Comparison of ENCODE assay signal across 26 cellular contexts in the genomic region with DNA sequence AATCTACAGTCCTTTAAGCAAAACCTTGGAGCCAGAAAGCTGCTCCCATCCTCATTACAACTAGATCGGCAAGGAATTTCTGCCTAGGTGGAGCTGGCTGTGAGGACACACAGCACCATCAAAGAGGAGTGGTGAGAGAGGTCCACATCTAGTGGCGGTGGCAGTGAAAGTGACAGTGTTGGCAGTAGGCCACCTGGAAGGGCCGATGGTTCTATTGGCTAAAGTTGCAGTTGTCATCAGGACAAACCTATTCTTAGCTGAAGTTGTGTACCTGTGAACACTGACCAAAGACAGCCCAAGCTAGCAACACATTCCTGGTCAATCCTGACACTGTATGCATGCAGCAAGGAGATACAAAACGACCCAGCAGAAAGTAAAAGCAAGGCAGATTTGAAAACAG.
"Had no signal": no experiment of that assay in that cellular context is flagged by ENCODE, and none has a peak within 500 bp of the region (broad histone marks: within the 10 kb centered on the region; RNA-seq: fewer than 3 reads in every experiment).

No MANE protein-coding gene starts in this region.

- H3K4me3 ChIP-seq: adrenal gland, SJCRH30 had no signal

- H3K4me1 ChIP-seq: adrenal gland, SJCRH30 had no signal

- ATAC-seq: activated T-helper 17 cell treated with anti-CD3 and anti-CD28 coated beads, Interleukin-2, amount 50 U/mL, for 72 hours; PC-3 had no signal

- H3K9ac ChIP-seq: KMS-11, SK-N-SH had no signal

- FAIRE-seq: RCC 7860 had no signal

- H3K27ac Mint-ChIP-seq: activated CD4-positive, alpha-beta memory T cell treated with anti-CD3 and anti-CD28 coated beads, Interleukin-2, amount 10 ng/mL, durations not matched to agents 7 days and 5 days; activated naive CD8-positive, alpha-beta T cell treated with anti-CD3 and anti-CD28 coated beads, Interleukin-2, amount 10 ng/mL, durations not matched to agents 7 days and 5 days; activated T-helper 17 cell treated with anti-CD3 and anti-CD28 coated beads, Interleukin-2, amount 50 U/mL, for 72 hours had no signal

- H3K36me3 ChIP-seq: adrenal gland, SJCRH30 had no signal

- H3K9me3 ChIP-seq: SJCRH30, SK-N-SH had no signal

- H3K4me2 ChIP-seq: KMS-11, SK-N-SH had no signal

- H3K27ac ChIP-seq: adrenal gland, KMS-11, SJCRH30, VCaP had no signal

- H3K36me3 Mint-ChIP-seq: activated naive CD8-positive, alpha-beta T cell treated with anti-CD3 and anti-CD28 coated beads, Interleukin-2, amount 10 ng/mL, durations not matched to agents 7 days and 5 days had no signal

- DNase-seq: activated CD4-positive, alpha-beta memory T cell treated with anti-CD3 and anti-CD28 coated beads, Interleukin-2, amount 10 ng/mL, durations not matched to agents 7 days and 5 days; activated CD4-positive, alpha-beta T cell treated with anti-CD3 and anti-CD28 coated beads, Interleukin-2, amount 50 U/mL, for 1 hour; activated CD4-positive, CD25-positive, alpha-beta regulatory T cell; activated gamma-delta T cell treated with Interleukin-2 at 50 U/mL for 16 hours; activated naive CD4-positive, alpha-beta T cell treated with anti-CD3 and anti-CD28 coated beads, Interleukin-2, amount 50 U/mL, for 16 hours; activated naive CD8-positive, alpha-beta T cell treated with anti-CD3 and anti-CD28 coated beads, Interleukin-2, amount 10 ng/mL, durations not matched to agents 7 days and 5 days; activated T-cell treated with anti-CD3 and anti-CD28 coated beads for 4 hours; activated T-cell treated with anti-CD3 and anti-CD28 coated beads, Interleukin-2, amount 50 U/mL, for 48 hours; adrenal gland; anterior cingulate cortex; NCI-H1092; NCI-H1417; NCI-H1694; NCI-H2029; NCI-H2107; NCI-H345; NCI-H510A; NCI-H69; PC-3; SJCRH30; SK-N-SH; T-helper 1 cell had no signal

- H3K4me1 Mint-ChIP-seq: activated CD4-positive, alpha-beta memory T cell treated with anti-CD3 and anti-CD28 coated beads, Interleukin-2, amount 10 ng/mL, durations not matched to agents 7 days and 5 days; activated naive CD8-positive, alpha-beta T cell treated with anti-CD3 and anti-CD28 coated beads, Interleukin-2, amount 10 ng/mL, durations not matched to agents 7 days and 5 days; activated T-helper 17 cell treated with anti-CD3 and anti-CD28 coated beads, Interleukin-2, amount 50 U/mL, for 72 hours had no signal

- H3K27me3 Mint-ChIP-seq: activated CD4-positive, alpha-beta memory T cell treated with anti-CD3 and anti-CD28 coated beads, Interleukin-2, amount 10 ng/mL, durations not matched to agents 7 days and 5 days; activated naive CD8-positive, alpha-beta T cell treated with anti-CD3 and anti-CD28 coated beads, Interleukin-2, amount 10 ng/mL, durations not matched to agents 7 days and 5 days; activated T-helper 17 cell treated with anti-CD3 and anti-CD28 coated beads, Interleukin-2, amount 50 U/mL, for 72 hours had no signal

- H3K27me3 ChIP-seq: adrenal gland, SJCRH30 had no signal

- H3K4me3 Mint-ChIP-seq: activated CD4-positive, alpha-beta memory T cell treated with anti-CD3 and anti-CD28 coated beads, Interleukin-2, amount 10 ng/mL, durations not matched to agents 7 days and 5 days; activated naive CD8-positive, alpha-beta T cell treated with anti-CD3 and anti-CD28 coated beads, Interleukin-2, amount 10 ng/mL, durations not matched to agents 7 days and 5 days; activated T-helper 17 cell treated with anti-CD3 and anti-CD28 coated beads, Interleukin-2, amount 50 U/mL, for 72 hours had no signal

- H3K9me3 Mint-ChIP-seq: activated CD4-positive, alpha-beta memory T cell treated with anti-CD3 and anti-CD28 coated beads, Interleukin-2, amount 10 ng/mL, durations not matched to agents 7 days and 5 days; activated T-helper 17 cell treated with anti-CD3 and anti-CD28 coated beads, Interleukin-2, amount 50 U/mL, for 72 hours had no signal
